Comparison of ENCODE assay signal across 21 cellular contexts in genomic region chr9:104802110-104802509, GRCh38. TPM values are rescaled to one million over a fixed set of nuclear protein-coding genes. Genes with fewer than 3 reads are reported as not detected.
DNase-seq lines count a peak whose midpoint lies in the region; ATAC-seq, FAIRE-seq and TF ChIP-seq lines count a peak whose summit lies in the region.
"Had no signal": no experiment of that assay in that cellular context is flagged by ENCODE, and none has a peak within 500 bp of the region (broad histone marks: within the 10 kb centered on the region; RNA-seq: fewer than 3 reads in every experiment).

No MANE protein-coding gene starts in this region.

- ATAC-seq in Right ventricle myocardium superior (ENCODE audit: poor library complexity) (peak; percentile 35), Right ventricle myocardium inferior (no peak), K562 (peak; percentile 48; the same call in 1 of the 3 replicates), upper lobe of left lung (ENCODE audit: low FRiP score in 2 of 2) (no peak)
- no peak for ATAC-seq in stimulated activated effector memory CD8-positive, alpha-beta T cell treated with anti-CD3 and anti-CD28 coated beads, Interleukin-12 subunit alpha, Interleukin-12 subunit beta, amount 100 ng/mL, for 72 hours
- ATAC-seq: PC-3 had no signal

- H3K79me2 ChIP-seq in K562 (ENCODE audit: control insufficient read depth, insufficient read depth, low read length), result no peaks in the 10 kb centered on the region

- no peaks in the 10 kb centered on the region for H3K9me3 ChIP-seq in K562 (replicated peaks; ENCODE audit: control insufficient read depth, insufficient read depth, low read depth, low read length)
- no peaks in the 10 kb centered on the region for H3K9me3 ChIP-seq in upper lobe of left lung

- no peak overlapping the region for H3K9ac ChIP-seq in K562 (ENCODE audit: insufficient read depth in 1 of 2, low read depth in 2 of 2, low read length in 2 of 2)

- H3K4me1 Mint-ChIP-seq in stimulated activated effector memory CD8-positive, alpha-beta T cell treated with anti-CD3 and anti-CD28 coated beads, Interleukin-12 subunit alpha, Interleukin-12 subunit beta, amount 100 ng/mL, for 72 hours, result no peaks in the 10 kb centered on the region

- TF ChIP-seq RAD21 in K562 (CRISPR knock-in tag; conservative IDR thresholded peaks at IDR 0.05 in 1 of 2, IDR thresholded peaks at IDR 0.05 in 1 of 2), result no peak

- no peaks in the 10 kb centered on the region for H3K9me1 ChIP-seq in K562 (ENCODE audit: control insufficient read depth, insufficient read depth, low read length)

- no peaks in the 10 kb centered on the region for H3K9me3 Mint-ChIP-seq in stimulated activated effector memory CD8-positive, alpha-beta T cell treated with anti-CD3 and anti-CD28 coated beads, Interleukin-12 subunit alpha, Interleukin-12 subunit beta, amount 100 ng/mL, for 72 hours
- H3K9me3 Mint-ChIP-seq: CD14-positive monocyte had no signal

- CTCF ChIA-PET in K562 (lab: Yijun Ruan, JAX; ENCODE audit: low intra/inter-chr PET ratio), result no interaction called here

- intact Hi-C loops in Right ventricle myocardium superior (cut with DNase I) (no loop called here), Right ventricle myocardium inferior (cut with DNase I) (loop anchor here (10.0 kb wide), 1 partner anchor 613 kb away; no protein-coding TSS in a partner anchor), K562 (cut with micrococcal nuclease) (no loop called here)

- DNase-seq in Right ventricle myocardium superior, result no peak
- no peak for DNase-seq in Right ventricle myocardium inferior (ENCODE audit: missing footprints)
- DNase-seq in K562 (ENCODE audit: extremely low read depth in 1 of 4, low spot score in 3 of 4), result no peak
- DNase-seq in iris pigment epithelial cell (ENCODE audit: low read depth), result peak; percentile 36
- DNase-seq in stimulated activated effector memory CD8-positive, alpha-beta T cell treated with anti-CD3 and anti-CD28 coated beads, Interleukin-12 subunit alpha, Interleukin-12 subunit beta, amount 100 ng/mL, for 72 hours (ENCODE audit: low spot score in 2 of 2), result no peak
- no peak for DNase-seq in NCI-H345 (lab: John Stamatoyannopoulos, UW)
- no peak for DNase-seq in upper lobe of left lung
- no peak for DNase-seq in activated T-cell treated with anti-CD3 and anti-CD28 coated beads for 4 hours
- DNase-seq: DMS79, KG1, NCI-H1105 treated with DMSO at 0.1 percent for 48 hours, NCI-H1694, NCI-H2081 treated with DMSO at 0.1 percent for 48 hours, NCI-H510A treated with DMSO at 0.1 percent for 48 hours, NCI-H82, PC-3, RPMI8226 had no signal

- no peak for FAIRE-seq in K562 (lab: Jason Lieb, UNC)
- FAIRE-seq: H1, HepG2 had no signal

- H3K4me2 ChIP-seq in K562 (ENCODE audit: insufficient read depth, low read length), result no peak overlapping the region

- 6% methylated on average over 5 of the region's 5 CpGs for WGBS in K562 (ENCODE audit: insufficient coverage, low coverage, missing lambda C conversion rate)
- 90% methylated on average over 5 of the region's 5 CpGs for WGBS in upper lobe of left lung, 2 donors

- no peaks in the 10 kb centered on the region for H4K20me1 ChIP-seq in K562 (replicated peaks; ENCODE audit: control insufficient read depth, insufficient read depth, low read length)

- peaks cover 5% of the 10 kb centered on the region for H3K36me3 Mint-ChIP-seq in stimulated activated effector memory CD8-positive, alpha-beta T cell treated with anti-CD3 and anti-CD28 coated beads, Interleukin-12 subunit alpha, Interleukin-12 subunit beta, amount 100 ng/mL, for 72 hours

- POLR2A ChIA-PET in K562 (lab: Yijun Ruan, JAX), result interaction anchor here (0.6 kb wide), 1 partner anchor 8 kb away, joined by 5 read pairs; no protein-coding TSS in a partner anchor

- no peak overlapping the region for H3K4me3 Mint-ChIP-seq in stimulated activated effector memory CD8-positive, alpha-beta T cell treated with anti-CD3 and anti-CD28 coated beads, Interleukin-12 subunit alpha, Interleukin-12 subunit beta, amount 100 ng/mL, for 72 hours
- H3K4me3 Mint-ChIP-seq: CD14-positive monocyte had no signal

- TF ChIP-seq EP300 in K562 (IDR thresholded peaks at IDR 0.05; ENCODE audit: low read length) (no peak), upper lobe of left lung (IDR thresholded peaks at IDR 0.05) (no peak)

- H3K27ac Mint-ChIP-seq in stimulated activated effector memory CD8-positive, alpha-beta T cell treated with anti-CD3 and anti-CD28 coated beads, Interleukin-12 subunit alpha, Interleukin-12 subunit beta, amount 100 ng/mL, for 72 hours, result peak overlapping the region; percentile 14

- TF ChIP-seq CTCF in K562 (IDR thresholded peaks at IDR 0.05 in 2 of 3, conservative IDR thresholded peaks at IDR 0.05 in 1 of 3; ENCODE audit: insufficient read depth in 2 of 3, low read depth in 1 of 3, low read length in 3 of 3) (no peak), upper lobe of left lung (IDR thresholded peaks at IDR 0.05) (no peak)

- TF ChIP-seq POLR2A in K562 (conservative IDR thresholded peaks at IDR 0.05) (no peak), upper lobe of left lung (IDR thresholded peaks at IDR 0.05) (no peak)

- H3K36me3 ChIP-seq in K562 (ENCODE audit: control insufficient read depth, insufficient read depth, low read length) (no peaks in the 10 kb centered on the region), upper lobe of left lung (peaks cover 52 to 96% (median 62%) of the 10 kb centered on the region in 4 donors)

- no TSS peak for BruUV-seq in K562 (replicated peaks; lab: Mats Ljungman, UMichigan)

- H3K27me3 ChIP-seq in K562 (ENCODE audit: control insufficient read depth in 2 of 2, insufficient read depth in 2 of 2, low read length in 2 of 2), result peaks cover 18 to 34% of the 10 kb centered on the region in 2 experiments; a peak in 4 of 5 replicates
- H3K27me3 ChIP-seq in upper lobe of left lung, result no peaks in the 10 kb centered on the region

- no peaks in the 10 kb centered on the region for H3K4me1 ChIP-seq in K562 (replicated peaks in 1 of 2; ENCODE audit: control insufficient read depth in 2 of 2, insufficient read depth in 2 of 2, low read length in 2 of 2)
- no peaks in the 10 kb centered on the region for H3K4me1 ChIP-seq in upper lobe of left lung

- H3K27ac ChIP-seq in K562 (ENCODE audit: extremely low read depth, low read depth, low read length) (no peak overlapping the region), upper lobe of left lung (no peak overlapping the region)
- H3K27ac ChIP-seq: 22Rv1 had no signal

- no peak overlapping the region for H2AFZ ChIP-seq in K562 (ENCODE audit: low read depth, low read length)

- in situ Hi-C loops in K562 (cut with MboI), result no loop called here

- H3K4me3 ChIP-seq in K562 (no peak overlapping the region), upper lobe of left lung (no peak overlapping the region)

TF ChIP-seq in K562, 482 proteins besides CTCF, POLR2A, EP300 and RAD21 (continues in another document):
- TF ChIP-seq SP1 (CRISPR knock-in tag; IDR thresholded peaks at IDR 0.05), result no peak
- TF ChIP-seq SAP30 (IDR thresholded peaks at IDR 0.05; ENCODE audit: borderline replicate concordance, insufficient read depth, low read depth, low read length, poor library complexity, severe bottlenecking), result no peak
- no peak for TF ChIP-seq TRIM28 (IDR thresholded peaks at IDR 0.05)
- TF ChIP-seq JUND (IDR thresholded peaks at IDR 0.05; ENCODE audit: borderline replicate concordance, low read depth, low read length), result no peak
- TF ChIP-seq JUND (tag; IDR thresholded peaks at IDR 0.05; ENCODE audit: borderline replicate concordance, low read depth, low read length), result no peak

RNA-seq across cellular contexts. Expression of gene NIPSNAP3B, which starts 38.2 kb away (rescaled TPM):
- total RNA-seq in Right ventricle myocardium superior, result 29.9 TPM
- total RNA-seq in Right ventricle myocardium inferior, result 29.0 TPM
- 4.5 and 10.5 TPM in 2 replicates for total RNA-seq in K562 (2011; cell fraction: chromatin; rRNA removed; ENCODE audit: low replicate concordance)
- 1.7 and 2.3 TPM in 2 replicates for total RNA-seq in K562 (2011; cell fraction: nucleolus; rRNA removed)
- total RNA-seq in K562 (2011; cell fraction: nucleoplasm; rRNA removed), result 2.8 and 4.2 TPM in 2 replicates
- total RNA-seq in K562 (2014; rRNA removed), result 1.4 and 3.1 TPM in 2 replicates
- 3.3 and 3.9 TPM in 2 replicates for total RNA-seq in K562 (2014; rRNA removed; fragmentation: Illumina TruSeq; extraction: Trizol)
- total RNA-seq in K562 (2015; rRNA removed; fragmentation: Illumina TruSeq; extraction: Trizol), result 2.5 and 2.7 TPM in 2 replicates
- total RNA-seq in K562 (2021), result 2.2 and 4.3 TPM in 2 replicates
- polyA plus RNA-seq in K562 (2011; rRNA removed), result 6.6 and 9.9 TPM in 2 replicates
- 0.72 and 3.2 TPM in 2 replicates for polyA plus RNA-seq in K562 (2011; cell fraction: cytosol; rRNA removed)
- 8.3 and 16.0 TPM in 2 replicates for polyA plus RNA-seq in K562 (2011; cell fraction: nucleus; rRNA removed)
- polyA plus RNA-seq in K562 (2012), result 2.0 and 3.6 TPM in 2 replicates
- 2.2 and 2.6 TPM in 2 replicates for polyA plus RNA-seq in K562 (2014; fragmentation: Illumina TruSeq; extraction: Trizol)
- polyA plus RNA-seq in K562 (2014; fragmentation: Nextera tagmentation; extraction: Ambion mirVana), result 1 to 10 TPM; 6.3 to 8.3 TPM
- 2.1 and 5.9 TPM in 2 replicates for polyA plus RNA-seq in K562 (2014; rRNA removed)
- 5.0 and 6.0 TPM in 2 replicates for polyA minus RNA-seq in K562 (2011; rRNA and poly(A)+ RNA removed)
- 1.8 and 2.8 TPM in 2 replicates for polyA minus RNA-seq in K562 (2011; cell fraction: cytosol; rRNA and poly(A)+ RNA removed)
- 4.3 and 9.3 TPM in 2 replicates for polyA minus RNA-seq in K562 (2011; cell fraction: nucleus; rRNA and poly(A)+ RNA removed)
- 1 to 10 TPM in 3 of 6 donors, under 1 TPM in 2, not detected in 1; 0.44 to 2.5 (median 1.3) TPM for total RNA-seq in upper lobe of left lung

RNA-seq across cellular contexts. Expression of gene NIPSNAP3A, which starts 54.6 kb away (rescaled TPM):
- total RNA-seq in Right ventricle myocardium superior (18.7 TPM), Right ventricle myocardium inferior (21.6 TPM), K562 (2014; rRNA removed) (25.3 and 27.3 TPM in 2 replicates), K562 (2014; rRNA removed; fragmentation: Illumina TruSeq; extraction: Trizol) (40.5 and 44.7 TPM in 2 replicates), K562 (2015; rRNA removed; fragmentation: Illumina TruSeq; extraction: Trizol) (39.0 and 42.4 TPM in 2 replicates), K562 (2021) (30.3 and 34.9 TPM in 2 replicates), upper lobe of left lung (10 to 100 TPM in 4 of 6 donors, 1 to 10 TPM in 2; 7.8 to 31.5 (median 25.5) TPM)
- total RNA-seq in K562 (2011; cell fraction: chromatin; rRNA removed; ENCODE audit: low replicate concordance), result 11.0 and 20.0 TPM in 2 replicates
- total RNA-seq in K562 (2011; cell fraction: nucleolus; rRNA removed), result 7.2 and 7.4 TPM in 2 replicates
- 12.8 and 15.3 TPM in 2 replicates for total RNA-seq in K562 (2011; cell fraction: nucleoplasm; rRNA removed)
- polyA plus RNA-seq in K562 (2011; rRNA removed) (63.7 and 81.0 TPM in 2 replicates), K562 (2014; fragmentation: Illumina TruSeq; extraction: Trizol) (29.1 TPM in 2 replicates), K562 (2014; fragmentation: Nextera tagmentation; extraction: Ambion mirVana) (100 to 1,000 TPM; 126 to 132 TPM), K562 (2014; rRNA removed) (32.9 and 42.2 TPM in 2 replicates)
- 14.0 and 30.1 TPM in 2 replicates for polyA plus RNA-seq in K562 (2011; cell fraction: cytosol; rRNA removed)
- polyA plus RNA-seq in K562 (2011; cell fraction: nucleus; rRNA removed), result 19.7 and 40.4 TPM in 2 replicates
- 36.8 and 47.2 TPM in 2 replicates for polyA plus RNA-seq in K562 (2012)
- polyA minus RNA-seq in K562 (2011; rRNA and poly(A)+ RNA removed), result 23.2 and 25.1 TPM in 2 replicates
- 10.3 and 13.6 TPM in 2 replicates for polyA minus RNA-seq in K562 (2011; cell fraction: cytosol; rRNA and poly(A)+ RNA removed)
- 9.2 and 13.8 TPM in 2 replicates for polyA minus RNA-seq in K562 (2011; cell fraction: nucleus; rRNA and poly(A)+ RNA removed)

Comparison
In these comparisons a context has a peak if more than half of its experiments do, and no peak if none do; other contexts are left out.
1. ATAC-seq: peak in Right ventricle myocardium superior (single experiment) and K562 (single experiment); none in Right ventricle myocardium inferior (single experiment), stimulated activated effector memory CD8-positive, alpha-beta T cell treated with anti-CD3 and anti-CD28 coated beads, Interleukin-12 subunit alpha, Interleukin-12 subunit beta, amount 100 ng/mL, for 72 hours (single experiment) and upper lobe of left lung (0 of 2).